In genomic region chr5:56829137-56829536, GRCh38 we compare ENCODE assay signal across 9 cellular contexts. TPM values are rescaled to one million over a fixed set of nuclear protein-coding genes. Genes with fewer than 3 reads are reported as not detected.
DNase-seq lines count a peak whose midpoint lies in the region; ATAC-seq, FAIRE-seq and TF ChIP-seq lines count a peak whose summit lies in the region.
"Had no signal": no experiment of that assay in that cellular context is flagged by ENCODE, and none has a peak within 500 bp of the region (broad histone marks: within the 10 kb centered on the region; RNA-seq: fewer than 3 reads in every experiment).

No MANE protein-coding gene starts in this region.

- TF ChIP-seq RAD21 in GM12878 (IDR thresholded peaks at IDR 0.05; ENCODE audit: insufficient read depth, low read depth, low read length) = no peak

- no peak overlapping the region for H3K4me3 Mint-ChIP-seq in GM23338
- H3K4me3 Mint-ChIP-seq: neural crest cell had no signal

- H3K36me3 Mint-ChIP-seq in GM23338 (ENCODE audit: low read depth) = no peaks in the 10 kb centered on the region

- no peaks in the 10 kb centered on the region for H3K9me3 Mint-ChIP-seq in GM23338
- H3K9me3 Mint-ChIP-seq: neural crest cell had no signal

- H3K4me1 Mint-ChIP-seq in GM23338 = peaks cover 67% of the 10 kb centered on the region

- SMC1A ChIA-PET in GM12878 (lab: Charles Lee; ENCODE audit: uncharacterized antibody, unreplicated experiment) = interaction anchor here (0.6 to 5.7 kb wide), 9 partner anchors 9 to 1737 kb away, joined by 3 to 49 read pairs (median 6); no protein-coding TSS in a partner anchor

- peak overlapping the region; percentile 43; the same call in 1 of the 2 replicates for H3K27ac Mint-ChIP-seq in GM23338

- no peaks in the 10 kb centered on the region for H3K27me3 ChIP-seq in GM23338 (ENCODE audit: insufficient read depth)
- no peaks in the 10 kb centered on the region for H3K27me3 ChIP-seq in GM12878 (replicated peaks in 1 of 2; ENCODE audit: control insufficient read depth in 2 of 2, insufficient read depth in 2 of 2, low read length in 1 of 2)
- H3K27me3 ChIP-seq in esophagus squamous epithelium = no peaks in the 10 kb centered on the region

- in situ Hi-C loops in GM12878 (cut with MboI) = no loop called here

- H3K4me1 ChIP-seq in GM23338 (ENCODE audit: insufficient read depth) = peaks cover 60% of the 10 kb centered on the region
- peaks cover 7% of the 10 kb centered on the region for H3K4me1 ChIP-seq in GM12878 (ENCODE audit: control insufficient read depth, insufficient read depth, low read length)
- H3K4me1 ChIP-seq in esophagus squamous epithelium = peaks cover 0 to 99% (median 39%) of the 10 kb centered on the region in 3 donors

- H3K9me2 ChIP-seq in GM23338 (ENCODE audit: insufficient read depth) = no peaks in the 10 kb centered on the region

- ATAC-seq in GM23338 (no peak), SK-N-SH treated with all-trans-retinoic acid at 6 μM for 48 hours (peak; percentile 23; the same call in 1 of the 3 replicates), GM12878 (peak; percentile 82)

- POLR2A ChIA-PET in GM12878 (lab: Charles Lee) = interaction anchor here (0.7 to 1.2 kb wide), 2 partner anchors 9 to 16 kb away, joined by 3 to 4 read pairs; no protein-coding TSS in a partner anchor

- WGBS in GM12878 (ENCODE audit: insufficient coverage, insufficient replicate concordance, low lambda C conversion rate, missing lambda C conversion rate) = 48% methylated on average over 8 of the region's 9 CpGs
- WGBS in esophagus squamous epithelium, 2 donors = 55 to 56% methylated on average over 7 to 9 of the region's 9 CpGs

- H3K4me3 ChIP-seq in GM23338 (no peak overlapping the region), GM12878 (peak overlapping the region; percentile 15; the same call in 1 of the 2 replicates), esophagus squamous epithelium (peak overlapping the region in 1 of 4 donors; percentile 35)

- H3K27ac ChIP-seq in GM23338 (ENCODE audit: low read depth) = no peak overlapping the region
- H3K27ac ChIP-seq in GM12878 (ENCODE audit: control insufficient read depth, insufficient read depth) = no peak overlapping the region
- H3K27ac ChIP-seq in esophagus squamous epithelium = no peak overlapping the region

- no peak overlapping the region for H2AFZ ChIP-seq in GM23338
- H2AFZ ChIP-seq in GM12878 (ENCODE audit: control insufficient read depth, low read depth, low read length) = peak overlapping the region; percentile 45; the same call in 1 of the 2 replicates

- H3K36me3 ChIP-seq in GM23338 (ENCODE audit: insufficient read depth) (no peaks in the 10 kb centered on the region), GM12878 (ENCODE audit: control insufficient read depth in 2 of 2, insufficient read depth in 2 of 2, low read length in 1 of 2) (no peaks in the 10 kb centered on the region; a peak in 2 of 4 replicates), esophagus squamous epithelium (no peaks in the 10 kb centered on the region)

- H3K9me3 ChIP-seq in GM12878 (replicated peaks; ENCODE audit: control insufficient read depth, insufficient read depth, low read length) = no peaks in the 10 kb centered on the region
- H3K9me3 ChIP-seq in esophagus squamous epithelium = no peaks in the 10 kb centered on the region

- intact Hi-C loops in GM12878 (cut with micrococcal nuclease; ENCODE audit: unreplicated experiment) (no loop called here), esophagus squamous epithelium (cut with DNase I) (no loop called here)

- no peak for FAIRE-seq in GM12878 (lab: Jason Lieb, UNC)

- no peak for DNase-seq in GM23338 (ENCODE audit: low spot score)
- no peak for DNase-seq in GM12878 (ENCODE audit: low read depth, low spot score)
- peak; percentile 14 to 30 for DNase-seq in stimulated activated CD8-positive, alpha-beta memory T cell treated with anti-CD3 and anti-CD28 coated beads, Interleukin-2, amount 100 ng/mL, for 48 hours (ENCODE audit: low read depth in 2 of 2)
- no peak for DNase-seq in esophagus squamous epithelium (lab: John Stamatoyannopoulos, UW)
- DNase-seq in NCI-H1417 treated with DMSO at 0.1 percent for 48 hours (lab: John Stamatoyannopoulos, UW) = no peak
- DNase-seq in COLO829 (ENCODE audit: low spot score) = no peak
- DNase-seq in GM03348 (ENCODE audit: low spot score) = no peak

- CTCF ChIA-PET in GM12878 (lab: Yijun Ruan, JAX) = interaction anchor here (1.6 to 5.2 kb wide), 4 partner anchors 8 to 558 kb away, joined by 3 to 55 read pairs (median 8); no protein-coding TSS in a partner anchor

- H3K9ac ChIP-seq in GM12878 (ENCODE audit: control insufficient read depth, insufficient read depth, low read length) = no peak overlapping the region

- no peaks in the 10 kb centered on the region for H3F3A ChIP-seq in GM23338 (replicated peaks; ENCODE audit: low read depth)

- TF ChIP-seq EP300 in GM12878 (IDR thresholded peaks at IDR 0.05; ENCODE audit: borderline replicate concordance in 1 of 2, control insufficient read depth in 1 of 2, low read depth in 2 of 2, low read length in 2 of 2) = no peak

- RAD21 ChIA-PET in GM12878 (lab: Charles Lee; ENCODE audit: unreplicated experiment) = interaction anchor here (0.6 to 4.8 kb wide), 10 partner anchors 9 to 559 kb away, joined by 3 to 37 read pairs (median 4); no protein-coding TSS in a partner anchor

- BruUV-seq in GM12878 (replicated peaks; lab: Mats Ljungman, UMichigan) = no TSS peak

- TF ChIP-seq POLR2A in GM12878 (IDR thresholded peaks at IDR 0.05; ENCODE audit: low read depth, low read length) (no peak), esophagus squamous epithelium (IDR thresholded peaks at IDR 0.05) (no peak)

- H3K27me3 Mint-ChIP-seq in GM23338 (ENCODE audit: insufficient read depth, low read depth, poor library complexity) = peaks cover 2% of the 10 kb centered on the region

- TF ChIP-seq CTCF in GM23338 (conservative IDR thresholded peaks at IDR 0.05; ENCODE audit: low read depth in 2 of 2) (no peak), GM12878 (IDR thresholded peaks at IDR 0.05 in 2 of 3, conservative IDR thresholded peaks at IDR 0.05 in 1 of 3; ENCODE audit: control insufficient read depth in 2 of 3, extremely low read depth in 1 of 3, insufficient read depth in 1 of 3, low read depth in 3 of 3, low read length in 3 of 3) (no peak), esophagus squamous epithelium (IDR thresholded peaks at IDR 0.05) (no peak)

- no peak overlapping the region for H3K4me2 ChIP-seq in GM23338
- peak overlapping the region; percentile 87 for H3K4me2 ChIP-seq in GM12878 (ENCODE audit: control insufficient read depth, insufficient read depth)

- H3K79me2 ChIP-seq in GM23338 (replicated peaks; ENCODE audit: insufficient read depth) (peaks cover 97% of the 10 kb centered on the region), GM12878 (ENCODE audit: control insufficient read depth, insufficient read depth, low read length) (peaks cover 9% of the 10 kb centered on the region)

- peaks cover 4% of the 10 kb centered on the region; the same call in 1 of the 2 replicates for H4K20me1 ChIP-seq in GM23338 (replicated peaks; ENCODE audit: insufficient read depth)
- H4K20me1 ChIP-seq in GM12878 (ENCODE audit: control insufficient read depth, insufficient read depth) = peaks cover 4% of the 10 kb centered on the region; the same call in 1 of the 2 replicates

TF ChIP-seq in GM23338, 12 proteins besides CTCF, POLR2A, EP300 and RAD21 (continues in another document):
- no peak for TF ChIP-seq POLR2AphosphoS5 (IDR thresholded peaks at IDR 0.05; ENCODE audit: low read depth)

TF ChIP-seq in SK-N-SH treated with all-trans-retinoic acid at 6 μM for 48 hours, 23 proteins besides CTCF, POLR2A, EP300 and RAD21 (continues in another document):
- no peak for TF ChIP-seq ZC3H10 (CRISPR knock-in tag; IDR thresholded peaks at IDR 0.05)

TF ChIP-seq in GM12878, 131 proteins besides CTCF, POLR2A, EP300 and RAD21 (continues in another document):
- TF ChIP-seq CREB1 (IDR thresholded peaks at IDR 0.05; ENCODE audit: low read depth) = peak; percentile 65; the same call in 1 of the 2 replicates
- TF ChIP-seq TBL1XR1 (IDR thresholded peaks at IDR 0.05; ENCODE audit: low read depth, low read length) = no peak
- TF ChIP-seq RELB (IDR thresholded peaks at IDR 0.05; ENCODE audit: low read depth) = no peak

RNA-seq across cellular contexts. Expression of gene MAP3K1, which starts 13.8 kb away (rescaled TPM):
- 13.0 and 14.4 TPM in 2 replicates for total RNA-seq in GM23338 (2014; rRNA removed; shearing (Covaris generic))
- polyA plus RNA-seq in GM23338 (2016; fragmentation: Nextera tagmentation; extraction: Ambion mirVana) (9.5 and 9.7 TPM in 2 replicates), GM12878 (2011; rRNA removed) (24.6 and 30.8 TPM in 2 replicates), GM12878 (2014; fragmentation: Illumina TruSeq; extraction: Trizol) (13.0 and 15.1 TPM in 2 replicates), GM12878 (2014; fragmentation: Nextera tagmentation; extraction: Ambion mirVana) (10 to 100 TPM in 1 of 2 experiments, 1 to 10 TPM in 1; 7.5 to 12.1 TPM), GM12878 (2014; rRNA removed) (7.9 and 8.2 TPM in 2 replicates), GM12878 (2016; fragmentation: Nextera tagmentation; extraction: Ambion mirVana) (10 to 100 TPM in 1 of 2 experiments, 1 to 10 TPM in 1; 8.6 to 10.2 TPM)
- 33.9 and 34.8 TPM in 2 replicates for total RNA-seq in GM12878 (2013; cell fraction: nucleolus; rRNA removed)
- total RNA-seq in GM12878 (2014; rRNA removed) (17.7 and 20.7 TPM in 2 replicates), GM12878 (2014; rRNA removed; fragmentation: Illumina TruSeq; extraction: Trizol) (19.0 and 19.7 TPM in 2 replicates), GM12878 (2021) (17.0 and 17.1 TPM in 2 replicates), esophagus squamous epithelium (10 to 100 TPM; 22.8 to 35.9 (median 29.9) TPM)
- 2.0 TPM for polyA plus RNA-seq in GM12878 (2011; ENCODE audit: low read depth)
- polyA plus RNA-seq in GM12878 (2011; cell fraction: cytosol; rRNA removed) = 9.9 and 11.9 TPM in 2 replicates
- polyA plus RNA-seq in GM12878 (2011; cell fraction: nucleus; rRNA removed) = 16.4 and 19.2 TPM in 2 replicates
- polyA plus RNA-seq in GM12878 (2012) = 3.7 and 4.8 TPM in 2 replicates
- 42.3 and 54.1 TPM in 2 replicates for polyA minus RNA-seq in GM12878 (2011; rRNA and poly(A)+ RNA removed)
- polyA minus RNA-seq in GM12878 (2011; cell fraction: cytosol; rRNA and poly(A)+ RNA removed) = 16.8 and 17.9 TPM in 2 replicates
- polyA minus RNA-seq in GM12878 (2011; cell fraction: nucleus; rRNA and poly(A)+ RNA removed) = 17.5 and 20.8 TPM in 2 replicates

Comparison
In these comparisons a context has a peak if more than half of its experiments do, and no peak if none do; other contexts are left out.
1. DNase-seq: peak in stimulated activated CD8-positive, alpha-beta memory T cell treated with anti-CD3 and anti-CD28 coated beads, Interleukin-2, amount 100 ng/mL, for 48 hours (2 of 2); none in GM23338 (single experiment), GM12878 (single experiment), esophagus squamous epithelium (single experiment), NCI-H1417 treated with DMSO at 0.1 percent for 48 hours (single experiment), COLO829 (single experiment) and GM03348 (single experiment).